In the genomic region with DNA sequence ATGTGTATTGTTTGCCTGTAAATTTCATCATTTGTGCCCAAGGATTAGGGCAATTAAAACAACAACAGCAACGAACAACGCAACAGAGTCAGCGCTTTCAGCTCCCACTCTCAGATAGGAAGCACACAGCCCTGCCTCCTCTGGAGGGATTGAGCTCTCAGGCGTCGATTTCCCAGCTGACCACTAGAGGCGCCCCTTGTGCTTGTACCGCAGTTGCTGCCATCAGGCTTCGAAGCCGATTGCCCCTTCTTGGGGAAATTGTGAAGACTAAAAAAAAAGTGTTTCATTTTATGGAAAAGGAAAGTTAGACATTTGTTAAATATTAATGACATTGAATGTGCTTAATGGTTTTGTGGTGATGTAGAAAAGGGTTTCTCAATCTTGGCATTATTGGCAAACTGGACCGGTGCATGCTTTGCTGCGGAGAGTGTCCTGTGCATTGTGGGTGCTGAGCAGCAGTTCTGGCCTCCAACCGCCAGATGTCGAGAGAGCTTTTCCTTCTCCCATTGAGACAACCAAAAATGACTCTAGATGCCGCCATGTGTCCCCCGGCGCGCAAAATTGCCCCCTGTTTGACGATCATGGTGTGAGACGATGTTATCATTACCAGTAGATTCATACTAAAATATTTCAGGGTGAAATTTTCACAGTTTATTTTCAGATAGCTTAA, we compare ENCODE assay signal across 9 cellular contexts.
DNase-seq lines count a peak whose midpoint lies in the region; FAIRE-seq and TF ChIP-seq lines count a peak whose summit lies in the region.
"Had no signal": no experiment of that assay in that cellular context is flagged by ENCODE, and none has a peak within 500 bp of the region (broad histone marks: within the 10 kb centered on the region; RNA-seq: fewer than 3 reads in every experiment).

No MANE protein-coding gene starts in this region.

- no peak overlapping the region for H3K23ac ChIP-seq in H1 (ENCODE audit: insufficient read length)

- no peak overlapping the region for H3K4ac ChIP-seq in H1 (replicated peaks; ENCODE audit: insufficient read length, low read depth, low read length)

- DNase-seq in ACHN, result peak; percentile 51
- DNase-seq in GM12865 (ENCODE audit: low read depth), result peak; percentile 7
- peak; percentile 60 for DNase-seq in NCI-H2227 treated with DMSO at 0.1 percent for 48 hours (lab: John Stamatoyannopoulos, UW)
- DNase-seq in H1 (ENCODE audit: low read depth in 1 of 2, low spot score in 2 of 2), result peak; percentile 53 to 85
- DNase-seq in NCI-H774 (lab: John Stamatoyannopoulos, UW), result no peak
- DNase-seq in MG63, result no peak
- no peak for DNase-seq in stimulated activated naive CD4-positive, alpha-beta T cell (lab: John Stamatoyannopoulos, UW)

- H3K9ac ChIP-seq in H1 (replicated peaks in 1 of 4; ENCODE audit: extremely low read depth in 1 of 4, low read depth in 3 of 4, low read length in 3 of 4) (no peak overlapping the region), parathyroid adenoma (no peak overlapping the region)

- no peaks in the 10 kb centered on the region for H3K79me2 ChIP-seq in H1 (ENCODE audit: control insufficient read depth in 1 of 2, insufficient read depth in 2 of 2, low read length in 2 of 2)
- H3K79me2 ChIP-seq in parathyroid adenoma, result no peaks in the 10 kb centered on the region

- H3K4me3 ChIP-seq in GM12865 (ENCODE audit: low read depth, low read length) (no peak overlapping the region), H1 (ENCODE audit: extremely low read depth in 1 of 4, insufficient read depth in 2 of 4, low read depth in 3 of 4, low read length in 4 of 4) (no peak overlapping the region), parathyroid adenoma (ENCODE audit: low read depth, low read length) (no peak overlapping the region), MG63 (no peak overlapping the region)
- H3K4me3 ChIP-seq: HAP-1 had no signal

- peak; percentile 41 to 52 for TF ChIP-seq RAD21 in H1 (IDR thresholded peaks at IDR 0.05 in 1 of 2, conservative IDR thresholded peaks at IDR 0.05 in 1 of 2; ENCODE audit: low read depth in 2 of 2, low read length in 2 of 2)

- CTCF ChIA-PET in H1 (lab: Charles Lee; ENCODE audit: partially characterized antibody), result interaction anchor here (0.6 to 4.2 kb wide), 49 partner anchors 9 to 1785 kb away, joined by 3 to 40 read pairs (median 3); no protein-coding TSS in a partner anchor

- no peak overlapping the region for H3K56ac ChIP-seq in H1 (replicated peaks; ENCODE audit: insufficient read length, low read depth, low read length)

- no peak overlapping the region for H4K5ac ChIP-seq in H1 (ENCODE audit: insufficient read length, low read depth, low read length)

- H3K27me3 ChIP-seq in H1 (replicated peaks in 1 of 4; ENCODE audit: control insufficient read depth in 3 of 4, extremely low read depth in 1 of 4, insufficient read depth in 3 of 4, low read length in 3 of 4), result no peaks in the 10 kb centered on the region
- no peaks in the 10 kb centered on the region for H3K27me3 ChIP-seq in parathyroid adenoma (ENCODE audit: control insufficient read depth, insufficient read depth, low read length)
- no peaks in the 10 kb centered on the region for H3K27me3 ChIP-seq in MG63

- no peaks in the 10 kb centered on the region for H3K79me1 ChIP-seq in H1 (ENCODE audit: low read depth, low read length)

- H3K18ac ChIP-seq in H1 (ENCODE audit: extremely low read depth, low read length), result no peak overlapping the region

- H2AFZ ChIP-seq in H1 (ENCODE audit: low read length) (0 out of 2 replicates have a peak overlapping the region, but pooled peaks have one; percentile 54), parathyroid adenoma (peak overlapping the region; percentile 29)

- no peak overlapping the region for H2BK120ac ChIP-seq in H1 (replicated peaks; ENCODE audit: low read depth, low read length)

- H2BK20ac ChIP-seq in H1 (ENCODE audit: low read length), result no peak overlapping the region

- POLR2A ChIA-PET in H1 (lab: Charles Lee; ENCODE audit: partially characterized antibody), result no interaction called here

- no peak overlapping the region for H2BK15ac ChIP-seq in H1 (ENCODE audit: low read length)

- in situ Hi-C loops in ACHN (cut with HindIII; ENCODE audit: low pct_ligation_motif_present, low pct_unique_long_range_greater_than_20kb, low sequenced_read_pairs), result no loop called here

- H3K36me3 ChIP-seq in H1 (ENCODE audit: control insufficient read depth in 2 of 4, insufficient read depth in 4 of 4, low read length in 3 of 4) (no peaks in the 10 kb centered on the region), parathyroid adenoma (ENCODE audit: control insufficient read depth, insufficient read depth, low read length) (no peaks in the 10 kb centered on the region), MG63 (no peaks in the 10 kb centered on the region)
- H3K36me3 ChIP-seq: HAP-1 had no signal

- H3K4me1 ChIP-seq in H1 (replicated peaks in 1 of 4; ENCODE audit: control insufficient read depth in 3 of 4, insufficient read depth in 4 of 4, low read length in 3 of 4) (peaks cover 0 to 2% (median 0%) of the 10 kb centered on the region in 4 experiments; a peak in 1 of 7 replicates), parathyroid adenoma (no peaks in the 10 kb centered on the region)
- H3K4me1 ChIP-seq: HAP-1 had no signal

- no peak for TF ChIP-seq POLR2A in H1 (IDR thresholded peaks at IDR 0.05; ENCODE audit: control extremely low read depth in 1 of 2, low read depth in 2 of 2, low read length in 2 of 2)

- no peak for TF ChIP-seq EP300 in H1 (IDR thresholded peaks at IDR 0.05; ENCODE audit: borderline replicate concordance in 1 of 2, low read depth in 2 of 2, low read length in 2 of 2)

- no peak overlapping the region for H4K91ac ChIP-seq in H1 (replicated peaks; ENCODE audit: insufficient read length, low read length)

- no peak overlapping the region for H2AK5ac ChIP-seq in H1 (ENCODE audit: low read depth, low read length)

- 54% methylated on average over 19 of the region's 19 CpGs; no CpG with 5 or more reads in 1 of the 2 experiments for WGBS in H1 (ENCODE audit: extremely low coverage in 1 of 2, insufficient coverage in 1 of 2, insufficient read length in 1 of 2, insufficient replicate concordance in 2 of 2, low coverage in 1 of 2, low lambda C conversion rate in 2 of 2, missing lambda C conversion rate in 1 of 2), 2 experiments

- H3K9me3 ChIP-seq in H1 (ENCODE audit: insufficient read depth in 2 of 2, low read depth in 1 of 2, low read length in 1 of 2) (0 out of 4 replicates have a peak, but pooled peaks cover 0 to under 1% of the 10 kb centered on the region in 2 experiments), parathyroid adenoma (ENCODE audit: control insufficient read depth, low read length) (no peaks in the 10 kb centered on the region), MG63 (no peaks in the 10 kb centered on the region)

- no peak overlapping the region for H2BK5ac ChIP-seq in H1 (ENCODE audit: low read depth, low read length)

- H3K4me2 ChIP-seq in H1 (ENCODE audit: insufficient read depth in 1 of 2, low read depth in 2 of 2, low read length in 2 of 2) (peak overlapping the region in 1 of 2 experiments; percentile 3; a peak in 1 of 4 replicates), parathyroid adenoma (ENCODE audit: low read length) (no peak overlapping the region)

- peak; percentile 86 for FAIRE-seq in H1 (lab: Jason Lieb, UNC)

- no peak overlapping the region for H4K8ac ChIP-seq in H1 (ENCODE audit: extremely low read depth, insufficient read depth, low read length)

- peak; percentile 58 for TF ChIP-seq CTCF in GM12865 (IDR thresholded peaks at IDR 0.05; ENCODE audit: insufficient read depth, low read depth, low read length, missing control alignments)
- peak; percentile 78 to 90 (median 83) for TF ChIP-seq CTCF in H1 (IDR thresholded peaks at IDR 0.05; ENCODE audit: control extremely low read depth in 1 of 3, insufficient read depth in 1 of 3, low read depth in 1 of 3, low read length in 3 of 3)
- TF ChIP-seq CTCF in parathyroid adenoma (IDR thresholded peaks at IDR 0.05), result peak; percentile 37

- H3K23me2 ChIP-seq in H1 (ENCODE audit: low read depth, low read length), result no peaks in the 10 kb centered on the region

- no peak overlapping the region for H3K14ac ChIP-seq in H1 (ENCODE audit: insufficient read length)

- no peaks in the 10 kb centered on the region for H4K20me1 ChIP-seq in H1 (replicated peaks in 1 of 2; ENCODE audit: control insufficient read depth in 1 of 2, insufficient read depth in 2 of 2, low read length in 2 of 2)

- no peak overlapping the region for H2BK12ac ChIP-seq in H1 (ENCODE audit: low read depth, low read length)

- H3K27ac ChIP-seq in H1 (ENCODE audit: low read depth, low read length), result no peak overlapping the region
- no peak overlapping the region for H3K27ac ChIP-seq in parathyroid adenoma

TF ChIP-seq in H1, 55 proteins besides CTCF, POLR2A, EP300 and RAD21 (continues in another document):
- TF ChIP-seq TEAD4 (IDR thresholded peaks at IDR 0.05; ENCODE audit: low read depth, low read length), result no peak
- peak; percentile 20; the same call in 1 of the 2 replicates for TF ChIP-seq SP2 (IDR thresholded peaks at IDR 0.05; ENCODE audit: low read length)
- no peak for TF ChIP-seq SRF (IDR thresholded peaks at IDR 0.05; ENCODE audit: low read depth, low read length)
- no peak for TF ChIP-seq SIRT6 (IDR thresholded peaks at IDR 0.05; ENCODE audit: low read length)
- TF ChIP-seq CBX8 (IDR thresholded peaks at IDR 0.05; ENCODE audit: borderline replicate concordance, low read depth, low read length), result no peak
- TF ChIP-seq BRCA1 (IDR thresholded peaks at IDR 0.05; ENCODE audit: low read depth, low read length), result no peak
- no peak for TF ChIP-seq POU5F1 (IDR thresholded peaks at IDR 0.05; ENCODE audit: low read depth, low read length)
- no peak for TF ChIP-seq CHD1 (IDR thresholded peaks at IDR 0.05; ENCODE audit: low read depth, low read length)
- TF ChIP-seq NANOG (IDR thresholded peaks at IDR 0.05; ENCODE audit: insufficient read depth, low read depth, low read length, poor library complexity, severe bottlenecking), result no peak
- TF ChIP-seq YY1 (IDR thresholded peaks at IDR 0.05; ENCODE audit: low read depth, low read length), result no peak
- no peak for TF ChIP-seq SIN3A (conservative IDR thresholded peaks at IDR 0.05 in 1 of 2, IDR thresholded peaks at IDR 0.05 in 1 of 2; ENCODE audit: low read depth in 1 of 2, low read length in 2 of 2)
- TF ChIP-seq ZNF274 (IDR thresholded peaks at IDR 0.05; ENCODE audit: borderline replicate concordance, extremely low read depth, low read length), result no peak
- TF ChIP-seq, protein P1, sequence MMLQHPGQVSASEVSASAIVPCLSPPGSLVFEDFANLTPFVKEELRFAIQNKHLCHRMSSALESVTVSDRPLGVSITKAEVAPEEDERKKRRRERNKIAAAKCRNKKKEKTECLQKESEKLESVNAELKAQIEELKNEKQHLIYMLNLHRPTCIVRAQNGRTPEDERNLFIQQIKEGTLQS (IDR thresholded peaks at IDR 0.05; ENCODE audit: insufficient read depth, low read depth, low read length), result no peak
- TF ChIP-seq, protein P2, sequence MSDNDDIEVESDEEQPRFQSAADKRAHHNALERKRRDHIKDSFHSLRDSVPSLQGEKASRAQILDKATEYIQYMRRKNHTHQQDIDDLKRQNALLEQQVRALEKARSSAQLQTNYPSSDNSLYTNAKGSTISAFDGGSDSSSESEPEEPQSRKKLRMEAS (IDR thresholded peaks at IDR 0.05), result peak; percentile 69
- no peak for TF ChIP-seq HDAC6 (IDR thresholded peaks at IDR 0.05; ENCODE audit: low read depth, low read length)

Comparison
In these comparisons a context has a peak if more than half of its experiments do, and no peak if none do; other contexts are left out.
1. DNase-seq: peak in ACHN (single experiment), GM12865 (single experiment), NCI-H2227 treated with DMSO at 0.1 percent for 48 hours (single experiment) and H1 (2 of 2); none in NCI-H774 (single experiment), MG63 (single experiment) and stimulated activated naive CD4-positive, alpha-beta T cell (0 of 6).
2. Peak in every context shown above with its lines, with median percentiles within 50 percentile points of each other: CTCF ChIP-seq.